14 cellular contexts compared by ENCODE assay signal in genomic region chr4:177444911-177445736, GRCh38. TPM values are rescaled to one million over a fixed set of nuclear protein-coding genes. Genes with fewer than 3 reads are reported as not detected.
DNase-seq lines count a peak whose midpoint lies in the region; ATAC-seq and TF ChIP-seq lines count a peak whose summit lies in the region.
"Had no signal": no experiment of that assay in that cellular context is flagged by ENCODE, and none has a peak within 500 bp of the region (broad histone marks: within the 10 kb centered on the region; RNA-seq: fewer than 3 reads in every experiment).

No MANE protein-coding gene starts in this region.

- no peaks in the 10 kb centered on the region for H3K36me3 ChIP-seq in HEK293 (ENCODE audit: control insufficient read depth in 2 of 2, insufficient read depth in 1 of 2, low read length in 2 of 2)
- H3K36me3 ChIP-seq: gastrocnemius medialis had no signal

- in situ Hi-C loops in GM13976 (cut with MboI; ENCODE audit: low sequenced_read_pairs, unreplicated experiment), result no loop called here

- no peak overlapping the region for H3K27ac Mint-ChIP-seq in endothelial cell (ENCODE audit: unreplicated experiment)
- peak overlapping the region; percentile 87 for H3K27ac Mint-ChIP-seq in progenitor cell of endocrine pancreas
- H3K27ac Mint-ChIP-seq: stimulated activated naive CD8-positive, alpha-beta T cell treated with anti-CD3 and anti-CD28 coated beads, Interleukin-15, Interleukin-2, amounts not matched to agents 100 ng/mL and 50 ng/mL, for 24 hours had no signal

- no peak overlapping the region for H3K27ac ChIP-seq in HEK293 (ENCODE audit: extremely low read depth, low read depth, low read length)
- H3K27ac ChIP-seq: gastrocnemius medialis had no signal

- H3K4me3 Mint-ChIP-seq in endothelial cell (ENCODE audit: unreplicated experiment) (peak overlapping the region; percentile 87), progenitor cell of endocrine pancreas (ENCODE audit: low read depth) (peak overlapping the region; percentile 66)
- H3K4me3 Mint-ChIP-seq: stimulated activated naive CD8-positive, alpha-beta T cell treated with anti-CD3 and anti-CD28 coated beads, Interleukin-15, Interleukin-2, amounts not matched to agents 100 ng/mL and 50 ng/mL, for 24 hours had no signal

- H3K4me1 Mint-ChIP-seq in endothelial cell (ENCODE audit: unreplicated experiment) (peaks cover 14% of the 10 kb centered on the region), progenitor cell of endocrine pancreas (ENCODE audit: low read depth) (peaks cover 19% of the 10 kb centered on the region)

- H3K4me1 ChIP-seq in HEK293 (ENCODE audit: control insufficient read depth, insufficient read depth, low read length), result no peaks in the 10 kb centered on the region

- DNase-seq in NCI-H510A treated with DMSO at 0.1 percent for 48 hours (lab: John Stamatoyannopoulos, UW) (peak; percentile 43), endothelial cell (ENCODE audit: low spot score) (peak; percentile 5), progenitor cell of endocrine pancreas (ENCODE audit: low spot score, unreplicated experiment) (no peak), GM13976 (ENCODE audit: low spot score) (no peak), COLO668 (lab: John Stamatoyannopoulos, UW; ENCODE audit: unreplicated experiment) (no peak)
- DNase-seq: activated CD4-positive, alpha-beta T cell treated with anti-CD3 and anti-CD28 coated beads, Interleukin-2, amount 50 U/mL, for 4 hours; activated effector memory CD4-positive, alpha-beta T cell treated with Interleukin-2 at 50 U/mL for 16 hours; Caco-2; gastrocnemius medialis; NCI-H446 treated with DMSO at 0.1 percent for 48 hours had no signal

- no peaks in the 10 kb centered on the region for H3K9me3 ChIP-seq in HEK293 (ENCODE audit: control insufficient read depth, insufficient read depth, low read depth, low read length)
- H3K9me3 ChIP-seq: Caco-2, gastrocnemius medialis had no signal

- H3K4me3 ChIP-seq in HEK293 (ENCODE audit: low read depth, low read length), result no peak overlapping the region
- H3K4me3 ChIP-seq: gastrocnemius medialis had no signal

- CTCF ChIA-PET in HEK293 (lab: Yijun Ruan, JAX), result no interaction called here

- H3K36me3 Mint-ChIP-seq in endothelial cell (ENCODE audit: low read depth, unreplicated experiment), result no peaks in the 10 kb centered on the region
- H3K36me3 Mint-ChIP-seq in progenitor cell of endocrine pancreas (ENCODE audit: insufficient read depth), result no peaks in the 10 kb centered on the region

- H3K27me3 Mint-ChIP-seq in endothelial cell (ENCODE audit: unreplicated experiment) (peaks cover 5% of the 10 kb centered on the region), progenitor cell of endocrine pancreas (no peaks in the 10 kb centered on the region)
- H3K27me3 Mint-ChIP-seq: stimulated activated naive CD8-positive, alpha-beta T cell treated with anti-CD3 and anti-CD28 coated beads, Interleukin-15, Interleukin-2, amounts not matched to agents 100 ng/mL and 50 ng/mL, for 24 hours had no signal

- TF ChIP-seq CTCF in HEK293 (tag by site-specific recombination; IDR thresholded peaks at IDR 0.05) (no peak), endothelial cell (IDR thresholded peaks at IDR 0.05; ENCODE audit: unreplicated experiment) (no peak), progenitor cell of endocrine pancreas (IDR thresholded peaks at IDR 0.05; ENCODE audit: unreplicated experiment) (no peak), GM13976 (IDR thresholded peaks at IDR 0.05; ENCODE audit: borderline replicate concordance, control extremely low read depth, extremely low read depth, insufficient read depth, missing control alignments) (no peak)

- no peaks in the 10 kb centered on the region for H3K9me3 Mint-ChIP-seq in endothelial cell (ENCODE audit: unreplicated experiment)
- H3K9me3 Mint-ChIP-seq in progenitor cell of endocrine pancreas (ENCODE audit: low read depth), result no peaks in the 10 kb centered on the region
- H3K9me3 Mint-ChIP-seq: stimulated activated naive CD8-positive, alpha-beta T cell treated with anti-CD3 and anti-CD28 coated beads, Interleukin-15, Interleukin-2, amounts not matched to agents 100 ng/mL and 50 ng/mL, for 24 hours had no signal

- no peak for ATAC-seq in GM21526 (IDR thresholded peaks at IDR 0.05; ENCODE audit: low FRiP score, unreplicated experiment)
- ATAC-seq: gastrocnemius medialis, sciatic nerve had no signal

- POLR2A ChIA-PET in HEK293 (lab: Yijun Ruan, JAX), result no interaction called here

TF ChIP-seq in HEK293, 187 proteins besides CTCF, POLR2A, EP300 and RAD21:
- peak; percentile 45; the same call in 1 of the 2 replicates for TF ChIP-seq KLF1 (tag by site-specific recombination; IDR thresholded peaks at IDR 0.05)
- TF ChIP-seq ZNF37A (tag by site-specific recombination; IDR thresholded peaks at IDR 0.05), result no peak

RNA-seq across cellular contexts. Expression of gene AGA, which starts 2.9 kb away (rescaled TPM):
- total RNA-seq in endothelial cell (ENCODE audit: unreplicated experiment) (8.6 TPM), progenitor cell of endocrine pancreas (17.2 and 20.5 TPM in 2 replicates)

Comparison
In these comparisons a context has a peak if more than half of its experiments do, and no peak if none do; other contexts are left out.
1. DNase-seq: peak in NCI-H510A treated with DMSO at 0.1 percent for 48 hours (single experiment) and endothelial cell (single experiment); none in progenitor cell of endocrine pancreas (single experiment), GM13976 (single experiment) and COLO668 (single experiment).